8 cellular contexts compared by ENCODE assay signal in genomic region chr9:107137495-107138202, GRCh38.
DNase-seq lines count a peak whose midpoint lies in the region; ATAC-seq, FAIRE-seq and TF ChIP-seq lines count a peak whose summit lies in the region.

No MANE protein-coding gene starts in this region.

- no peak for DNase-seq in D721Med (ENCODE audit: insufficient read length, low spot score)
- DNase-seq in GM20000 (ENCODE audit: low spot score): peak; percentile 33
- DNase-seq in OCI-LY7 (ENCODE audit: low spot score): peak; percentile 37
- DNase-seq in esophagus muscularis mucosa (ENCODE audit: extremely low spot score): no peak
- DNase-seq in gastrocnemius medialis: no peak
- DNase-seq in NCI-H2107 (lab: John Stamatoyannopoulos, UW): no peak
- DNase-seq in NCI-H1092 treated with DMSO at 0.1 percent for 48 hours (lab: John Stamatoyannopoulos, UW): no peak

- POLR2A ChIA-PET in OCI-LY7 (lab: Charles Lee): interaction anchor here (0.6 to 0.7 kb wide), 2 partner anchors 88 to 1131 kb away, joined by 3 read pairs; no protein-coding TSS in a partner anchor

- TF ChIP-seq POLR2A in esophagus muscularis mucosa (IDR thresholded peaks at IDR 0.05; ENCODE audit: low read depth) (no peak), gastrocnemius medialis (IDR thresholded peaks at IDR 0.05) (no peak)

- no peaks in the 10 kb centered on the region for H3K36me3 Mint-ChIP-seq in stimulated activated memory B cell treated with anti-CD40 and anti-IgM and Interleukin-4, amounts not matched to agents 10 μg/mL and 1 μg/mL and 100 μg/mL, for 72 hours

- H3K79me2 ChIP-seq in OCI-LY7 (ENCODE audit: insufficient read depth, low read depth, low read length): no peaks in the 10 kb centered on the region

- no peak overlapping the region for H3K4me2 ChIP-seq in OCI-LY7 (ENCODE audit: low read length)

- H4K20me1 ChIP-seq in OCI-LY7 (ENCODE audit: insufficient read depth, low read length): no peaks in the 10 kb centered on the region

- no peak overlapping the region for H3K4me3 Mint-ChIP-seq in stimulated activated memory B cell treated with anti-CD40 and anti-IgM and Interleukin-4, amounts not matched to agents 10 μg/mL and 1 μg/mL and 100 μg/mL, for 72 hours

- FAIRE-seq in D721Med (lab: Jason Lieb, UNC): peak; percentile 74

- H3K36me3 ChIP-seq in OCI-LY7 (ENCODE audit: insufficient read depth, low read length): no peaks in the 10 kb centered on the region
- H3K36me3 ChIP-seq in esophagus muscularis mucosa: no peaks in the 10 kb centered on the region
- no peaks in the 10 kb centered on the region for H3K36me3 ChIP-seq in gastrocnemius medialis

- whole genome bisulfite sequencing in esophagus muscularis mucosa: 73% methylated on average over 9 of the region's 9 CpGs

- H3K9me3 ChIP-seq in OCI-LY7 (ENCODE audit: low read length) (no peaks in the 10 kb centered on the region), esophagus muscularis mucosa (no peaks in the 10 kb centered on the region), gastrocnemius medialis (no peaks in the 10 kb centered on the region)

- H3K27ac ChIP-seq in OCI-LY7 (ENCODE audit: low read depth, low read length, poor library complexity, severe bottlenecking) (no peak overlapping the region), esophagus muscularis mucosa (replicated peaks in 1 of 4) (no peak overlapping the region), gastrocnemius medialis (no peak overlapping the region)

- H3K4me1 ChIP-seq in OCI-LY7 (ENCODE audit: insufficient read depth, low read length, poor library complexity, severe bottlenecking) (no peaks in the 10 kb centered on the region), esophagus muscularis mucosa (peaks cover 5 to 7% (median 6%) of the 10 kb centered on the region in 4 donors), gastrocnemius medialis (peaks cover 6 to 8% of the 10 kb centered on the region in 2 donors)

- CTCF ChIA-PET in OCI-LY7 (lab: Charles Lee; ENCODE audit: unreplicated experiment): interaction anchor here (0.5 kb wide), 1 partner anchor 27 kb away, joined by 4 read pairs; no protein-coding TSS in a partner anchor

- no peaks in the 10 kb centered on the region for H3K9me2 ChIP-seq in OCI-LY7 (ENCODE audit: insufficient read depth, low read length)

- no peak overlapping the region for H2AFZ ChIP-seq in OCI-LY7 (ENCODE audit: low read length)

- intact Hi-C loops in OCI-LY7 (cut with micrococcal nuclease; ENCODE audit: unreplicated experiment) (loop anchor here (10.0 kb wide), 1 partner anchor 207 kb away; no protein-coding TSS in a partner anchor), esophagus muscularis mucosa (cut with DNase I) (no loop called here), gastrocnemius medialis (cut with DNase I; ENCODE audit: low total_unique reads) (loop anchor here (5.0 to 10.0 kb wide), 2 partner anchors 205 to 1627 kb away; no protein-coding TSS in a partner anchor)

- TF ChIP-seq CTCF in D721Med (IDR thresholded peaks at IDR 0.05; ENCODE audit: insufficient read depth, missing control alignments) (peak; percentile 53), GM20000 (IDR thresholded peaks at IDR 0.05; ENCODE audit: extremely low read depth, missing control alignments) (peak; percentile 36), OCI-LY7 (conservative IDR thresholded peaks at IDR 0.05; ENCODE audit: low read length) (peak; percentile 88), esophagus muscularis mucosa (IDR thresholded peaks at IDR 0.05) (peak; percentile 51 to 67 (median 59)), gastrocnemius medialis (IDR thresholded peaks at IDR 0.05 in 4 of 5, conservative IDR thresholded peaks at IDR 0.05 in 1 of 5) (peak; percentile 52 to 70 (median 65))

- no peak overlapping the region for H3K4me3 ChIP-seq in OCI-LY7 (ENCODE audit: low read depth, low read length, poor library complexity, severe bottlenecking)
- no peak overlapping the region for H3K4me3 ChIP-seq in esophagus muscularis mucosa
- no peak overlapping the region for H3K4me3 ChIP-seq in gastrocnemius medialis

- no TSS peak for BruUV-seq in OCI-LY7 (replicated peaks; lab: Mats Ljungman, UMichigan)

- ATAC-seq in gastrocnemius medialis: peak; percentile 65 to 75
- no peak for ATAC-seq in stimulated activated memory B cell treated with anti-CD40 and anti-IgM and Interleukin-4, amounts not matched to agents 10 μg/mL and 1 μg/mL and 100 μg/mL, for 72 hours

- H3K27me3 ChIP-seq in esophagus muscularis mucosa (peaks cover 0 to 4% (median 0%) of the 10 kb centered on the region in 4 donors), gastrocnemius medialis (no peaks in the 10 kb centered on the region)

- TF ChIP-seq EP300 in esophagus muscularis mucosa (IDR thresholded peaks at IDR 0.05): no peak

- H3K27me3 Mint-ChIP-seq in stimulated activated memory B cell treated with anti-CD40 and anti-IgM and Interleukin-4, amounts not matched to agents 10 μg/mL and 1 μg/mL and 100 μg/mL, for 72 hours: peaks cover 31% of the 10 kb centered on the region

- no peaks in the 10 kb centered on the region for H3K4me1 Mint-ChIP-seq in stimulated activated memory B cell treated with anti-CD40 and anti-IgM and Interleukin-4, amounts not matched to agents 10 μg/mL and 1 μg/mL and 100 μg/mL, for 72 hours

- no peak overlapping the region for H3K27ac Mint-ChIP-seq in stimulated activated memory B cell treated with anti-CD40 and anti-IgM and Interleukin-4, amounts not matched to agents 10 μg/mL and 1 μg/mL and 100 μg/mL, for 72 hours

- no peaks in the 10 kb centered on the region for H3K9me3 Mint-ChIP-seq in stimulated activated memory B cell treated with anti-CD40 and anti-IgM and Interleukin-4, amounts not matched to agents 10 μg/mL and 1 μg/mL and 100 μg/mL, for 72 hours

- in situ Hi-C loops in gastrocnemius medialis (cut with MboI; ENCODE audit: low sequenced_read_pairs in 4 of 4): no loop called here

Comparison
In these comparisons a context has a peak if more than half of its experiments do, and no peak if none do; other contexts are left out.
1. DNase-seq: peak in GM20000 (single experiment) and OCI-LY7 (single experiment); none in D721Med (single experiment), esophagus muscularis mucosa (single experiment), gastrocnemius medialis (0 of 2), NCI-H2107 (single experiment) and NCI-H1092 treated with DMSO at 0.1 percent for 48 hours (single experiment).
2. CTCF ChIP-seq: peak in every context shown above with its lines; median percentile 88 in OCI-LY7; 65 in gastrocnemius medialis; 59 in esophagus muscularis mucosa; 53 in D721Med; 36 in GM20000.